ENCODE assay signal across 8 cellular contexts in genomic region chr13:97074618-97075017, GRCh38.
"Had no signal": no experiment of that assay in that cellular context is flagged by ENCODE, and none has a peak within 500 bp of the region (broad histone marks: within the 10 kb centered on the region; RNA-seq: fewer than 3 reads in every experiment).

No MANE protein-coding gene starts in this region.

- DNase-seq: GM23248, GOT3, H7, HFFc6, IMR-90 had no signal

- H3K27ac ChIP-seq: GM23248 had no signal

- H3K4me3 Mint-ChIP-seq: HFFc6 had no signal

- H3K36me3 ChIP-seq: HAP-1 had no signal

- H2AFZ ChIP-seq: GM23248 had no signal

- H3K4me1 ChIP-seq: HAP-1 had no signal

- FAIRE-seq: HTR-8/SVneo had no signal

- H3K27ac Mint-ChIP-seq: HFFc6 had no signal

- ATAC-seq: HCT116 had no signal

- H3K4me3 ChIP-seq: GM23248, HAP-1 had no signal
